ENCODE assay signal across 10 cellular contexts in the genomic region with DNA sequence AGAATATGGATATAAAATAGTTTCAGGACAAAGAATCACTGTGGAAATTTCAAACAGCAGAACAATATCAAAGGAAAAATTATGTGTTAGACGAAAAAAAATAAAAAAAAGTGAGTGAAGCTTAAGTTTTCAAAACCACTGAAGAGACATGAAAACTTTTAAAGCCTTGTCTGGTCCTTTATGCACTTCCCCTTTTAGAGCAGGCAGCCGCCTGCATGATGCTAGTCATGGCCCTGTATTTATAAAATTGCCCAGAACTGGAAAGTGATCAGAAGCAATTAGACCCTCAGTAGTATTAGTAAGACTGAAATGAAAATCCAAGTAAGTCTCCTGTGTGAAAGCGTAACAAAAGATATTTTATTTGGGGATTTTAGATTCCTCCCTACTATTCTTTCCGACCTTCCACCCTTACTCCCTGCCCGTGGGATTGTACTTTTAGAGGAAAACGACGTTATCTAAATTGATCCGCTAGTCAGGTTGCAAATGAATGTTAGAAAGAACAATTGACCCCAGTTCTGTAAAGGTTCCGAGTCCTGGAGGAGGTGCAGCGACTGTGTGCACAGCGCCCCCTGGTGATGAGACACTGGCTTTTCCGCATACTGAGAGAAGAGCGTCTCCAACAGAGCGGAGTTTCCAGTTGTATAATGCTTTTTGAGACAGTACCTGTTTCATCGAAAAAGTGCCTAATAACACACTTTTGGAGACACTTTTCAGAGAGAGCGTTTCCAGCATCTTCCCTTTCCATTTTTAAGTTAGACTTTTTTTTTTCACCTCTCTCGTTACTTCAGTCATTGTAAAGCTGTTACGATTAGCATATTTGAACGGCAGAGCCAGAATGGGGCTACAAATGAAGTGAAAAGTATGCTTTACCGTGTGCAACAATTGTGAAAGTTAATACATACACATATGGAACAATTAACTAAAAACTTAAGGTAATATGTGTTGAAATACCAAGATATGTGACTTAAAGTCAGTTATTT. TPM values are rescaled to one million over a fixed set of nuclear protein-coding genes. Genes with fewer than 3 reads are reported as not detected.
DNase-seq lines count a peak whose midpoint lies in the region; ATAC-seq, FAIRE-seq and TF ChIP-seq lines count a peak whose summit lies in the region.
"Had no signal": no experiment of that assay in that cellular context is flagged by ENCODE, and none has a peak within 500 bp of the region (broad histone marks: within the 10 kb centered on the region; RNA-seq: fewer than 3 reads in every experiment).

No MANE protein-coding gene starts in this region.

- TF ChIP-seq CTCF in AG10803 (conservative IDR thresholded peaks at IDR 0.05; ENCODE audit: low read length) (peak; percentile 79), bronchial epithelial cell (IDR thresholded peaks at IDR 0.05; ENCODE audit: insufficient read depth, low read length, severe bottlenecking) (peak; percentile 71), lower lobe of right lung (IDR thresholded peaks at IDR 0.05) (peak; percentile 70), vagina (IDR thresholded peaks at IDR 0.05) (peak in 1 of 3 experiments; percentile 48)

- H3K36me3 ChIP-seq in bronchial epithelial cell (ENCODE audit: control insufficient read depth, insufficient read depth, low read length) (peaks cover 45% of the 10 kb centered on the region), lower lobe of right lung (peaks cover 41% of the 10 kb centered on the region), vagina (no peaks in the 10 kb centered on the region)

- ATAC-seq in lower lobe of right lung (peak; percentile 83 to 88), GM18870 (IDR thresholded peaks at IDR 0.05; ENCODE audit: unreplicated experiment) (no peak), HG02981 (IDR thresholded peaks at IDR 0.05; ENCODE audit: unreplicated experiment) (no peak)

- DNase-seq in AG10803 (ENCODE audit: low read depth) (peak; percentile 43), GM12891 (ENCODE audit: insufficient read length, low spot score) (no peak), NCI-H1105 treated with DMSO at 0.1 percent for 48 hours (lab: John Stamatoyannopoulos, UW) (peak; percentile 55), bronchial epithelial cell (ENCODE audit: low read depth) (peak; percentile 24), lower lobe of right lung (peak; percentile 78), vagina (ENCODE audit: extremely low spot score in 2 of 2) (no peak)
- DNase-seq: naive B cell had no signal

- 0 out of 2 replicates have a peak, but pooled peaks have one; percentile 15 for TF ChIP-seq POLR2A in GM12891 (IDR thresholded peaks at IDR 0.05; ENCODE audit: low read depth, low read length)
- TF ChIP-seq POLR2A in vagina (IDR thresholded peaks at IDR 0.05) = no peak

- intact Hi-C loops in lower lobe of right lung (cut with DNase I) (no loop called here), vagina (cut with DNase I) (no loop called here)

- H3K27ac ChIP-seq in lower lobe of right lung = no peak overlapping the region
- H3K27ac ChIP-seq in vagina = no peak overlapping the region

- H3K4me1 ChIP-seq in lower lobe of right lung = no peaks in the 10 kb centered on the region
- H3K4me1 ChIP-seq in vagina = no peaks in the 10 kb centered on the region

- no peaks in the 10 kb centered on the region for H3K27me3 ChIP-seq in bronchial epithelial cell (ENCODE audit: control insufficient read depth, insufficient read depth, low read length)
- no peaks in the 10 kb centered on the region for H3K27me3 ChIP-seq in lower lobe of right lung (ENCODE audit: low read depth)
- no peaks in the 10 kb centered on the region for H3K27me3 ChIP-seq in vagina

- H3K9me3 ChIP-seq in lower lobe of right lung = no peaks in the 10 kb centered on the region
- H3K9me3 ChIP-seq in vagina = no peaks in the 10 kb centered on the region

- FAIRE-seq in GM12891 (lab: Jason Lieb, UNC) (peak; percentile 59), bronchial epithelial cell (lab: Jason Lieb, UNC) (no peak)

- no peak overlapping the region for H3K4me3 ChIP-seq in AG10803 (ENCODE audit: low read length)
- no peak overlapping the region for H3K4me3 ChIP-seq in bronchial epithelial cell (ENCODE audit: low read depth, low read length)
- H3K4me3 ChIP-seq in lower lobe of right lung = no peak overlapping the region
- no peak overlapping the region for H3K4me3 ChIP-seq in vagina

TF ChIP-seq in GM12891, 5 proteins besides CTCF, POLR2A, EP300 and RAD21:
- TF ChIP-seq TAF1 (IDR thresholded peaks at IDR 0.05; ENCODE audit: low read depth, low read length) = no peak
- TF ChIP-seq PAX5 (IDR thresholded peaks at IDR 0.05; ENCODE audit: insufficient read depth, low read length, severe bottlenecking) = no peak
- TF ChIP-seq POU2F2 (IDR thresholded peaks at IDR 0.05; ENCODE audit: low read depth, low read length) = peak; percentile 23; the same call in 1 of the 2 replicates
- TF ChIP-seq POLR2AphosphoS5 (IDR thresholded peaks at IDR 0.05; ENCODE audit: low read depth, low read length) = no peak
- TF ChIP-seq SPI1 (IDR thresholded peaks at IDR 0.05; ENCODE audit: low read depth, low read length) = peak; percentile 94

RNA-seq across cellular contexts. Expression of a gene that starts 12.4 kb away (rescaled TPM):
- polyA plus RNA-seq in GM12891 (2012; ENCODE audit: low read depth, missing spikeins) = 80.6 TPM
- 66.1 and 87.7 TPM in 2 replicates for total RNA-seq in bronchial epithelial cell
- 341 TPM for total RNA-seq in lower lobe of right lung
- 292 TPM for total RNA-seq in vagina
- polyA plus RNA-seq: IgD-negative memory B cell had no signal

Comparison
In these comparisons a context has a peak if more than half of its experiments do, and no peak if none do; other contexts are left out.
1. DNase-seq: peak in AG10803 (single experiment), NCI-H1105 treated with DMSO at 0.1 percent for 48 hours (single experiment), bronchial epithelial cell (single experiment) and lower lobe of right lung (single experiment); none in GM12891 (single experiment) and vagina (0 of 2).
2. ATAC-seq: peak in lower lobe of right lung (2 of 2); none in GM18870 (single experiment) and HG02981 (single experiment).